In genomic region chr2:135819211-135819610, GRCh38 we compare ENCODE assay signal across 8 cellular contexts. TPM values are rescaled to one million over a fixed set of nuclear protein-coding genes. Genes with fewer than 3 reads are reported as not detected.
DNase-seq lines count a peak whose midpoint lies in the region; ATAC-seq, FAIRE-seq and TF ChIP-seq lines count a peak whose summit lies in the region.

No MANE protein-coding gene starts in this region.

- ATAC-seq in GM19467 (IDR thresholded peaks at IDR 0.05; ENCODE audit: unreplicated experiment), result no peak

- no peaks in the 10 kb centered on the region for H3K27me3 Mint-ChIP-seq in mesothelial cell of epicardium (ENCODE audit: low read depth)

- intact Hi-C loops in dorsolateral prefrontal cortex (cut with DNase I), result no loop called here

- peak; percentile 26 for TF ChIP-seq CTCF in OCI-LY3 (IDR thresholded peaks at IDR 0.05; ENCODE audit: low read depth, low read length)
- TF ChIP-seq CTCF in bronchial epithelial cell (IDR thresholded peaks at IDR 0.05; ENCODE audit: insufficient read depth, low read length, severe bottlenecking), result peak; percentile 47
- no peak for TF ChIP-seq CTCF in dorsolateral prefrontal cortex (IDR thresholded peaks at IDR 0.05 in 54 of 56, conservative IDR thresholded peaks at IDR 0.05 in 2 of 56; ENCODE audit: low read depth in 1 of 56, partially characterized antibody in 56 of 56)
- TF ChIP-seq CTCF in mesothelial cell of epicardium (IDR thresholded peaks at IDR 0.05; ENCODE audit: unreplicated experiment), result no peak

- no peak overlapping the region for H3K4me3 Mint-ChIP-seq in mesothelial cell of epicardium

- H3K27ac Mint-ChIP-seq in mesothelial cell of epicardium, result no peak overlapping the region

- no peaks in the 10 kb centered on the region for H3K9me3 ChIP-seq in OCI-LY3 (ENCODE audit: insufficient read depth, low read length)

- no peaks in the 10 kb centered on the region for H3K4me1 ChIP-seq in OCI-LY3 (ENCODE audit: low read length)

- H3K27ac ChIP-seq in OCI-LY3 (ENCODE audit: low read length) (no peak overlapping the region), dorsolateral prefrontal cortex (no peak overlapping the region)

- H3K36me3 ChIP-seq in OCI-LY3 (replicated peaks; ENCODE audit: low read depth, low read length) (peaks cover 19% of the 10 kb centered on the region), bronchial epithelial cell (ENCODE audit: control insufficient read depth, insufficient read depth, low read length) (no peaks in the 10 kb centered on the region)

- H3K9me3 Mint-ChIP-seq in mesothelial cell of epicardium, result peaks cover 15% of the 10 kb centered on the region

- no peaks in the 10 kb centered on the region for H3K27me3 ChIP-seq in OCI-LY3 (ENCODE audit: low read depth, low read length)
- no peaks in the 10 kb centered on the region for H3K27me3 ChIP-seq in bronchial epithelial cell (ENCODE audit: control insufficient read depth, insufficient read depth, low read length)
- peaks cover 0 to 4% (median 0%) of the 10 kb centered on the region in 45 donors for H3K27me3 ChIP-seq in dorsolateral prefrontal cortex

- no peak overlapping the region for H2AFZ ChIP-seq in OCI-LY3 (ENCODE audit: low read depth, low read length)

- H3K36me3 Mint-ChIP-seq in mesothelial cell of epicardium, result no peaks in the 10 kb centered on the region

- DNase-seq in NCI-H2171 treated with DMSO at 0.1 percent for 48 hours (lab: John Stamatoyannopoulos, UW) (peak; percentile 9), NCI-H2171 (lab: John Stamatoyannopoulos, UW) (no peak), bronchial epithelial cell (ENCODE audit: low read depth) (peak; percentile 29), dorsolateral prefrontal cortex (no peak), mesothelial cell of epicardium (ENCODE audit: low spot score in 2 of 2, unreplicated experiment in 2 of 2) (no peak)
- DNase-seq in stimulated activated CD4-positive, alpha-beta T cell treated with anti-CD3 and anti-CD28 coated beads, TNF-alpha, amount 100 ng/mL, for 24 hours (ENCODE audit: low read depth in 3 of 3), result peak; percentile 11 to 58 (median 14)

- no peaks in the 10 kb centered on the region for H4K20me1 ChIP-seq in OCI-LY3 (ENCODE audit: insufficient read depth, low read length)

- H3K4me3 ChIP-seq in OCI-LY3 (ENCODE audit: low read length) (no peak overlapping the region), bronchial epithelial cell (ENCODE audit: low read depth, low read length) (no peak overlapping the region), dorsolateral prefrontal cortex (no peak overlapping the region)

- no peak overlapping the region for H3K4me2 ChIP-seq in OCI-LY3 (ENCODE audit: low read length)

- no peaks in the 10 kb centered on the region for H3K4me1 Mint-ChIP-seq in mesothelial cell of epicardium

- FAIRE-seq in bronchial epithelial cell (lab: Jason Lieb, UNC), result no peak

- H3K79me2 ChIP-seq in OCI-LY3 (ENCODE audit: low read length), result no peaks in the 10 kb centered on the region

- H3K9ac ChIP-seq in OCI-LY3 (ENCODE audit: low read length), result no peak overlapping the region

RNA-seq across cellular contexts. Expression of gene LCT, which starts 17.8 kb away (rescaled TPM):
- total RNA-seq in bronchial epithelial cell (under 0.01 TPM in 1 of 2 replicates, not detected in the other), dorsolateral prefrontal cortex (under 1 TPM in 26 of 120 experiments, not detected in 94; 0.06 to 0.25 (median 0.11) TPM), mesothelial cell of epicardium (0.05 TPM in 1 of 3 replicates, not detected in the others)

RNA-seq across cellular contexts. Expression of gene MCM6, which starts 57.0 kb away (rescaled TPM):
- total RNA-seq in bronchial epithelial cell (2.4 and 3.7 TPM in 2 replicates), dorsolateral prefrontal cortex (10 to 100 TPM in 95 of 120 experiments, 1 to 10 TPM in 25; 6.7 to 22.6 (median 12.2) TPM), mesothelial cell of epicardium (29.3 to 30.2 TPM (median 29.6 TPM) in 3 replicates)

Comparison
In these comparisons a context has a peak if more than half of its experiments do, and no peak if none do; other contexts are left out.
1. DNase-seq: peak in NCI-H2171 treated with DMSO at 0.1 percent for 48 hours (single experiment), bronchial epithelial cell (single experiment) and stimulated activated CD4-positive, alpha-beta T cell treated with anti-CD3 and anti-CD28 coated beads, TNF-alpha, amount 100 ng/mL, for 24 hours (3 of 3); none in NCI-H2171 (single experiment), dorsolateral prefrontal cortex (0 of 10) and mesothelial cell of epicardium (0 of 2).
2. CTCF ChIP-seq: peak in OCI-LY3 (single experiment) and bronchial epithelial cell (single experiment); none in dorsolateral prefrontal cortex (0 of 56) and mesothelial cell of epicardium (single experiment).